ENCODE assay signal across 8 cellular contexts in genomic region chr17:82296511-82297279, GRCh38. TPM values are rescaled to one million over a fixed set of nuclear protein-coding genes. Genes with fewer than 3 reads are reported as not detected.
A peak's percentile ranks its signal among the peaks of the same experiment; 100 is the strongest.
DNase-seq lines count a peak whose midpoint lies in the region; ATAC-seq and TF ChIP-seq lines count a peak whose summit lies in the region.
"Had no signal": no experiment of that assay in that cellular context is flagged by ENCODE, and none has a peak within 500 bp of the region (broad histone marks: within the 10 kb centered on the region; RNA-seq: fewer than 3 reads in every experiment).

No MANE protein-coding gene starts in this region.

- peak overlapping the region; percentile 33; the same call in 1 of the 2 replicates for H3K27ac ChIP-seq in HEK293 (ENCODE audit: extremely low read depth, low read depth, low read length)
- peak overlapping the region; percentile 98 to 100 (median 99) for H3K27ac ChIP-seq in Peyer's patch
- peak overlapping the region in 20 of 21 experiments; percentile 81 to 100 (median 92) for H3K27ac ChIP-seq in skin epidermis
- H3K27ac ChIP-seq: SK-N-MC had no signal

- H3K4me1 ChIP-seq in HEK293 (ENCODE audit: control insufficient read depth, insufficient read depth, low read length): peaks cover 13% of the 10 kb centered on the region
- peaks cover 3 to 62% (median 28%) of the 10 kb centered on the region in 4 donors for H3K4me1 ChIP-seq in Peyer's patch

- no peaks in the 10 kb centered on the region for H3K27me3 ChIP-seq in Peyer's patch

- TF ChIP-seq POLR2A in Peyer's patch (IDR thresholded peaks at IDR 0.05): no peak

- POLR2A ChIA-PET in HEK293 (lab: Yijun Ruan, JAX): interaction anchor here (0.6 to 3.4 kb wide), 3 partner anchors 16 to 38 kb away, joined by 3 to 15 read pairs (median 7); partner anchors contain the start of gene CSNK1D

- H3K36me3 ChIP-seq in HEK293 (ENCODE audit: control insufficient read depth in 2 of 2, insufficient read depth in 1 of 2, low read length in 2 of 2) (no peaks in the 10 kb centered on the region), Peyer's patch (no peaks in the 10 kb centered on the region)

- H3K9me3 ChIP-seq in HEK293 (ENCODE audit: control insufficient read depth, insufficient read depth, low read depth, low read length) (no peaks in the 10 kb centered on the region), Peyer's patch (no peaks in the 10 kb centered on the region)

- no peak for TF ChIP-seq CTCF in HEK293 (tag by site-specific recombination; IDR thresholded peaks at IDR 0.05)
- TF ChIP-seq CTCF in Peyer's patch (IDR thresholded peaks at IDR 0.05): no peak
- no peak for TF ChIP-seq CTCF in epithelial cell of proximal tubule (conservative IDR thresholded peaks at IDR 0.05; ENCODE audit: low read depth, low read length)

- DNase-seq in Peyer's patch (no peak), epithelial cell of proximal tubule (ENCODE audit: low read depth) (no peak), SIG-M5 treated with dmso at 0.1 percent for 504 hours (lab: John Stamatoyannopoulos, UW; ENCODE audit: unreplicated experiment) (no peak)

- H3K4me3 ChIP-seq in HEK293 (ENCODE audit: low read depth, low read length): no peak overlapping the region
- H3K4me3 ChIP-seq in Peyer's patch: peak overlapping the region; percentile 45 to 66 (median 52)
- H3K4me3 ChIP-seq in epithelial cell of proximal tubule (ENCODE audit: low read depth, low read length): peak overlapping the region; percentile 50
- H3K4me3 ChIP-seq in skin epidermis: peak overlapping the region in 4 of 7 experiments; percentile 34 to 45 (median 37)
- H3K4me3 ChIP-seq: SK-N-MC had no signal

- CTCF ChIA-PET in HEK293 (lab: Yijun Ruan, JAX): interaction anchor here (0.7 to 1.4 kb wide), 3 partner anchors 22 to 46 kb away, joined by 3 to 6 read pairs (median 4); no protein-coding TSS in a partner anchor

- ATAC-seq in GM21515 (IDR thresholded peaks at IDR 0.05; ENCODE audit: unreplicated experiment) (no peak), HG02870 (IDR thresholded peaks at IDR 0.05; ENCODE audit: unreplicated experiment) (no peak)

TF ChIP-seq in HEK293, 187 proteins besides CTCF, POLR2A, EP300 and RAD21:
- TF ChIP-seq GLIS1 (tag by site-specific recombination; IDR thresholded peaks at IDR 0.05) (peak; percentile 34; the same call in 1 of the 2 replicates), BCL6B (tag by site-specific recombination; IDR thresholded peaks at IDR 0.05) (no peak), ZNF398 (tag by site-specific recombination; IDR thresholded peaks at IDR 0.05) (peak; percentile 84), MEIS1 (CRISPR knock-in tag; IDR thresholded peaks at IDR 0.05; ENCODE audit: borderline replicate concordance) (no peak), KLF9 (tag by site-specific recombination; IDR thresholded peaks at IDR 0.05; ENCODE audit: low read depth) (0 out of 2 replicates have a peak, but pooled peaks have one; percentile 10), ZNF510 (tag by site-specific recombination; IDR thresholded peaks at IDR 0.05; ENCODE audit: insufficient replicate concordance) (no peak), ZBTB20 (tag by site-specific recombination; IDR thresholded peaks at IDR 0.05) (peak; percentile 38; the same call in 1 of the 2 replicates), ZNF19 (tag by site-specific recombination; IDR thresholded peaks at IDR 0.05; ENCODE audit: low read depth) (no peak), ZNF433 (tag by site-specific recombination; IDR thresholded peaks at IDR 0.05; ENCODE audit: low read depth) (no peak), ZNF416 (tag by site-specific recombination; IDR thresholded peaks at IDR 0.05) (no peak), ZNF37A (tag by site-specific recombination; IDR thresholded peaks at IDR 0.05) (no peak)
- TF ChIP-seq, protein P1, sequence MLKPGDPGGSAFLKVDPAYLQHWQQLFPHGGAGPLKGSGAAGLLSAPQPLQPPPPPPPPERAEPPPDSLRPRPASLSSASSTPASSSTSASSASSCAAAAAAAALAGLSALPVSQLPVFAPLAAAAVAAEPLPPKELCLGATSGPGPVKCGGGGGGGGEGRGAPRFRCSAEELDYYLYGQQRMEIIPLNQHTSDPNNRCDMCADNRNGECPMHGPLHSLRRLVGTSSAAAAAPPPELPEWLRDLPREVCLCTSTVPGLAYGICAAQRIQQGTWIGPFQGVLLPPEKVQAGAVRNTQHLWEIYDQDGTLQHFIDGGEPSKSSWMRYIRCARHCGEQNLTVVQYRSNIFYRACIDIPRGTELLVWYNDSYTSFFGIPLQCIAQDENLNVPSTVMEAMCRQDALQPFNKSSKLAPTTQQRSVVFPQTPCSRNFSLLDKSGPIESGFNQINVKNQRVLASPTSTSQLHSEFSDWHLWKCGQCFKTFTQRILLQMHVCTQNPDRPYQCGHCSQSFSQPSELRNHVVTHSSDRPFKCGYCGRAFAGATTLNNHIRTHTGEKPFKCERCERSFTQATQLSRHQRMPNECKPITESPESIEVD (tag by site-specific recombination; IDR thresholded peaks at IDR 0.05): no peak
- TF ChIP-seq, protein P2, sequence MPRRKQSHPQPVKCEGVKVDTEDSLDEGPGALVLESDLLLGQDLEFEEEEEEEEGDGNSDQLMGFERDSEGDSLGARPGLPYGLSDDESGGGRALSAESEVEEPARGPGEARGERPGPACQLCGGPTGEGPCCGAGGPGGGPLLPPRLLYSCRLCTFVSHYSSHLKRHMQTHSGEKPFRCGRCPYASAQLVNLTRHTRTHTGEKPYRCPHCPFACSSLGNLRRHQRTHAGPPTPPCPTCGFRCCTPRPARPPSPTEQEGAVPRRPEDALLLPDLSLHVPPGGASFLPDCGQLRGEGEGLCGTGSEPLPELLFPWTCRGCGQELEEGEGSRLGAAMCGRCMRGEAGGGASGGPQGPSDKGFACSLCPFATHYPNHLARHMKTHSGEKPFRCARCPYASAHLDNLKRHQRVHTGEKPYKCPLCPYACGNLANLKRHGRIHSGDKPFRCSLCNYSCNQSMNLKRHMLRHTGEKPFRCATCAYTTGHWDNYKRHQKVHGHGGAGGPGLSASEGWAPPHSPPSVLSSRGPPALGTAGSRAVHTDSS (tag by site-specific recombination; IDR thresholded peaks at IDR 0.05): peak; percentile 76

RNA-seq across cellular contexts. Expression of gene CD7, which starts 20.7 kb away (rescaled TPM):
- total RNA-seq in Peyer's patch (10 to 100 TPM in 3 of 4 donors, not detected in 1; 11.6 to 15.4 (median 15.2) TPM), epithelial cell of proximal tubule (not detected in 2 replicates)

RNA-seq across cellular contexts. Expression of gene CSNK1D, which starts 23.2 kb away (rescaled TPM):
- total RNA-seq in Peyer's patch: 100 to 1,000 TPM; 148 to 232 (median 215) TPM
- 32.0 and 54.1 TPM in 2 replicates for total RNA-seq in epithelial cell of proximal tubule

RNA-seq across cellular contexts. Expression of gene SECTM1, which starts 36.9 kb away (rescaled TPM):
- total RNA-seq in Peyer's patch (100 to 1,000 TPM in 2 of 4 donors, 10 to 100 TPM in 2; 10.7 to 258 (median 94.5) TPM), epithelial cell of proximal tubule (0.75 and 1.9 TPM in 2 replicates)

Comparison
In these comparisons a context has a peak if more than half of its experiments do, and no peak if none do; other contexts are left out.
1. H3K27ac ChIP-seq: peak in every context shown above with its lines; median percentile 99 in Peyer's patch; 92 in skin epidermis; 33 in HEK293.